1 cellular context compared by ENCODE assay signal in the genomic region with DNA sequence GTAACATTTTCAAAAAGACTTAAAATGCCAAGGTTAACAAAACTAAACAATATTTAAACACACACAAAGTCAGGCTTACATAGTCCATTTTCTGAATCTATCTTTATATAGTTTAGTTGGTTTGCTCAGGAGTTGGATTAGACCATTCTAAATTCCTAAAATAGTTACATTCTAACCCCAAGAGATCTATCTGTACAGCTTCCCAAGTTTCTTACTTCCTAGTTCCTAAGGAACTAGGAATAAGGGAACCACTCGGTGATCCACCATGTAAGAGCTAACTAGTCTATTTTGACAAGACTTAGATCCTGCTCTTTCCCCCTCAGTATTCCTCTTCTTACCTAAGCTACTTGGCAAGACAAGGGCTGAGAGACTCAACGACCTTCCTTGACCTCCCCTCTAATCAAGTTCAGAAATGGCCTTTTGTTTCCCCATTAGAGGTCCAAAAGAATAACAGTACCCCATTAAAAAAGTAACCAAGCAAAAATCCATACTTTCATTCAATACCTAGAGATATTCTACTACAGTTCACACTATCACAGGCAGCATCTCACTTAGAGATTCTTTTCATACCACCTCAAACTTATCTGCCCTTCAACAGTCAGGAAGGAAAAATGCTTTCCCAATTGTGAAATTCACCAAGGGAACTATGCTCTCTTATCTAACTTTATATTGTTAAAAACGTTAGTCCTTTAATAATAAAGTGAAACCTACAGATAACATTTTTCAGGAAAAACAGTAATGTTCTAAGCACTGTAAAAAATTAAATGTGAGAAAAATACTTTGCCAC.
TF ChIP-seq lines count a peak whose summit lies in the region.

No MANE protein-coding gene starts in this region.

TF ChIP-seq in IMR-90, 13 proteins besides CTCF, POLR2A, EP300 and RAD21 (continued from another document):
- TF ChIP-seq, protein P1, sequence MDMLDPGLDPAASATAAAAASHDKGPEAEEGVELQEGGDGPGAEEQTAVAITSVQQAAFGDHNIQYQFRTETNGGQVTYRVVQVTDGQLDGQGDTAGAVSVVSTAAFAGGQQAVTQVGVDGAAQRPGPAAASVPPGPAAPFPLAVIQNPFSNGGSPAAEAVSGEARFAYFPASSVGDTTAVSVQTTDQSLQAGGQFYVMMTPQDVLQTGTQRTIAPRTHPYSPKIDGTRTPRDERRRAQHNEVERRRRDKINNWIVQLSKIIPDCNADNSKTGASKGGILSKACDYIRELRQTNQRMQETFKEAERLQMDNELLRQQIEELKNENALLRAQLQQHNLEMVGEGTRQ (IDR thresholded peaks at IDR 0.05; ENCODE audit: low read depth, low read length) = no peak
- TF ChIP-seq NFE2L2 (IDR thresholded peaks at IDR 0.05; ENCODE audit: low read depth, low read length) (no peak), MAZ (IDR thresholded peaks at IDR 0.05; ENCODE audit: borderline replicate concordance, low read depth, low read length) (no peak), CHD1 (IDR thresholded peaks at IDR 0.05; ENCODE audit: low read depth, low read length) (no peak), SMC3 (IDR thresholded peaks at IDR 0.05; ENCODE audit: low read depth, low read length) (no peak), MXI1 (IDR thresholded peaks at IDR 0.05; ENCODE audit: borderline replicate concordance, low read depth, low read length) (no peak)
